12 cellular contexts compared by ENCODE assay signal in the genomic region with DNA sequence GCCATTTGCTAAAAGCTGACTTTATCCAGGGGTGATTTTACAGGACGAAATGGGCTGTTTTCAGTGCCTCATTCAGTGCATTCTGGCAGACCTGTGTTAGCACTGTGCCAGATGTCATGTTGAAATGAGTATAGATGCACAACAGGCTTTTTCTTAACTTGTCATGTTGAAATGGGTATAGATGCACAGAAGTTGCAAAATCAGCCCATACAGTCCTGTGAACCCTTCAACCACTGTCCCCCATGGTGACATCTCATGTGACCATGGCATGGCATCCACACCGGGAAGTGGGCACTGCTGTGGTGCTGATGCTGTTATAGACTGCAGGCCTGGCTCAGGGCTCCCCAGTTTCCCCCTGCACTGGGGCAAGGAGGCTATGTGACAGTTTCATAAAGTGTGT. TPM values are rescaled to one million over a fixed set of nuclear protein-coding genes. Genes with fewer than 3 reads are reported as not detected.
A peak's percentile ranks its signal among the peaks of the same experiment; 100 is the strongest.
DNase-seq lines count a peak whose midpoint lies in the region; ATAC-seq and TF ChIP-seq lines count a peak whose summit lies in the region.
"Had no signal": no experiment of that assay in that cellular context is flagged by ENCODE, and none has a peak within 500 bp of the region (broad histone marks: within the 10 kb centered on the region; RNA-seq: fewer than 3 reads in every experiment).

No MANE protein-coding gene starts in this region.

- H3K27ac Mint-ChIP-seq in CD14-positive monocyte (peak overlapping the region; percentile 91 to 97 (median 95)), HFFc6 (peak overlapping the region; percentile 85), nephron progenitor cell (no peak overlapping the region)
- H3K27ac Mint-ChIP-seq in activated T-helper 17 cell treated with anti-CD3 and anti-CD28 coated beads, Interleukin-2, amount 50 U/mL, for 72 hours = peak overlapping the region; percentile 30

- no peak overlapping the region for H3K4me3 ChIP-seq in body of pancreas
- H3K4me3 ChIP-seq: cardiac muscle cell had no signal

- no peak for ATAC-seq in activated T-helper 17 cell treated with anti-CD3 and anti-CD28 coated beads, Interleukin-2, amount 50 U/mL, for 72 hours (replicated peaks)
- ATAC-seq in HG02763 (IDR thresholded peaks at IDR 0.05; ENCODE audit: unreplicated experiment) (no peak), body of pancreas (no peak)

- H3K27ac ChIP-seq in body of pancreas = no peak overlapping the region
- H3K27ac ChIP-seq: cardiac muscle cell had no signal

- H3K4me3 Mint-ChIP-seq in CD14-positive monocyte = peak overlapping the region; percentile 50 to 80
- H3K4me3 Mint-ChIP-seq in HFFc6 = peak overlapping the region; percentile 70
- H3K4me3 Mint-ChIP-seq in activated T-helper 17 cell treated with anti-CD3 and anti-CD28 coated beads, Interleukin-2, amount 50 U/mL, for 72 hours = peak overlapping the region; percentile 85
- H3K4me3 Mint-ChIP-seq in nephron progenitor cell = peak overlapping the region; percentile 36

- H3K27me3 Mint-ChIP-seq in CD14-positive monocyte (ENCODE audit: low read depth in 3 of 3) (no peaks in the 10 kb centered on the region), HFFc6 (ENCODE audit: insufficient read depth) (peaks cover 3% of the 10 kb centered on the region), nephron progenitor cell (ENCODE audit: low read depth, poor library complexity) (peaks cover 4% of the 10 kb centered on the region)
- H3K27me3 Mint-ChIP-seq in activated T-helper 17 cell treated with anti-CD3 and anti-CD28 coated beads, Interleukin-2, amount 50 U/mL, for 72 hours = no peaks in the 10 kb centered on the region

- H3K9me3 ChIP-seq in body of pancreas = no peaks in the 10 kb centered on the region

- WGBS in body of pancreas, 2 donors = 33 to 61% methylated on average over 2 of the region's 2 CpGs

- no peaks in the 10 kb centered on the region for H3K9me3 Mint-ChIP-seq in CD14-positive monocyte
- no peaks in the 10 kb centered on the region for H3K9me3 Mint-ChIP-seq in HFFc6
- no peaks in the 10 kb centered on the region for H3K9me3 Mint-ChIP-seq in activated T-helper 17 cell treated with anti-CD3 and anti-CD28 coated beads, Interleukin-2, amount 50 U/mL, for 72 hours
- H3K9me3 Mint-ChIP-seq in nephron progenitor cell = no peaks in the 10 kb centered on the region

- intact Hi-C loops in CD14-positive monocyte (cut with micrococcal nuclease) = loop anchor here in 1 of 2 donors (5.0 kb wide), 1 partner anchor 48 kb away; the partner anchor contains the start of gene SLC25A22
- intact Hi-C loops in body of pancreas (cut with DNase I) = no loop called here

- TF ChIP-seq CTCF in CD14-positive monocyte (IDR thresholded peaks at IDR 0.05) (no peak), HFFc6 (IDR thresholded peaks at IDR 0.05) (no peak), nephron progenitor cell (IDR thresholded peaks at IDR 0.05) (no peak), body of pancreas (IDR thresholded peaks at IDR 0.05) (no peak)

- TF ChIP-seq POLR2A in body of pancreas (IDR thresholded peaks at IDR 0.05) = no peak

- H3K27me3 ChIP-seq in body of pancreas = no peaks in the 10 kb centered on the region
- H3K27me3 ChIP-seq: cardiac muscle cell had no signal

- no peaks in the 10 kb centered on the region for H3K36me3 ChIP-seq in body of pancreas (replicated peaks in 1 of 2; ENCODE audit: insufficient read depth in 1 of 2, low read depth in 2 of 2)
- H3K36me3 ChIP-seq: cardiac muscle cell had no signal

- DNase-seq in CD14-positive monocyte (ENCODE audit: low spot score) (peak; percentile 77), HFFc6 (no peak), nephron progenitor cell (no peak), NCI-H2107 (lab: John Stamatoyannopoulos, UW) (no peak), body of pancreas (no peak)
- no peak for DNase-seq in activated CD8-positive, alpha-beta memory T cell treated with anti-CD3 and anti-CD28 coated beads, Interleukin-2, amount 50 U/mL, for 4 hours
- DNase-seq: NCI-H2171 treated with DMSO at 0.1 percent for 48 hours, posterior cingulate gyrus, Right ventricle myocardium superior had no signal

- H3K36me3 Mint-ChIP-seq in CD14-positive monocyte (peaks cover 8 to 29% of the 10 kb centered on the region in 2 donors), HFFc6 (ENCODE audit: low read depth) (peaks cover 11% of the 10 kb centered on the region; the same call in 1 of the 2 replicates), nephron progenitor cell (ENCODE audit: low read depth) (peaks cover 9% of the 10 kb centered on the region)
- no peaks in the 10 kb centered on the region for H3K36me3 Mint-ChIP-seq in activated T-helper 17 cell treated with anti-CD3 and anti-CD28 coated beads, Interleukin-2, amount 50 U/mL, for 72 hours (ENCODE audit: low read depth)

- H3K4me1 ChIP-seq in body of pancreas = peaks cover 31% of the 10 kb centered on the region

- peaks cover 38% of the 10 kb centered on the region for H3K4me1 Mint-ChIP-seq in CD14-positive monocyte
- H3K4me1 Mint-ChIP-seq in HFFc6 (ENCODE audit: low read depth) = peaks cover 19% of the 10 kb centered on the region
- H3K4me1 Mint-ChIP-seq in activated T-helper 17 cell treated with anti-CD3 and anti-CD28 coated beads, Interleukin-2, amount 50 U/mL, for 72 hours = no peaks in the 10 kb centered on the region
- H3K4me1 Mint-ChIP-seq in nephron progenitor cell = peaks cover 21% of the 10 kb centered on the region

RNA-seq across cellular contexts. Expression of gene TALDO1, which starts 2.5 kb away (rescaled TPM):
- polyA plus RNA-seq in CD14-positive monocyte = 1,000 to 10,000 TPM; 1,224 to 1,249 TPM
- total RNA-seq in HFFc6 (2021; fragmentation: NEBNext Ultra II Directional; extraction: Animal tissue kit (Norgen Biotek cat#: 25700)) = 100 to 1,000 TPM; 230 to 351 (median 300) TPM
- 100 to 1,000 TPM; 131 to 255 TPM for total RNA-seq in activated T-helper 17 cell treated with anti-CD3 and anti-CD28 coated beads, Interleukin-2, amount 50 U/mL, for 72 hours
- total RNA-seq in body of pancreas = 100 to 1,000 TPM in 1 of 2 donors, 10 to 100 TPM in 1; 78.9 to 119 TPM

RNA-seq across cellular contexts. Expression of gene GATD1, which starts 27.6 kb away (rescaled TPM):
- polyA plus RNA-seq in CD14-positive monocyte = 1 to 10 TPM; 4.5 to 4.6 TPM
- 10 to 100 TPM; 61.0 to 72.7 (median 68.1) TPM for total RNA-seq in HFFc6 (2021; fragmentation: NEBNext Ultra II Directional; extraction: Animal tissue kit (Norgen Biotek cat#: 25700))
- total RNA-seq in activated T-helper 17 cell treated with anti-CD3 and anti-CD28 coated beads, Interleukin-2, amount 50 U/mL, for 72 hours = 10 to 100 TPM; 42.3 to 60.9 TPM
- total RNA-seq in body of pancreas = 10 to 100 TPM; 14.0 to 28.7 TPM

RNA-seq across cellular contexts. Expression of gene CEND1, which starts 40.2 kb away (rescaled TPM):
- polyA plus RNA-seq in CD14-positive monocyte = not detected
- total RNA-seq in HFFc6 (2021; fragmentation: NEBNext Ultra II Directional; extraction: Animal tissue kit (Norgen Biotek cat#: 25700)) = 10 to 100 TPM in 5 of 6 experiments, 1 to 10 TPM in 1; 8.2 to 12.2 (median 11.0) TPM
- 1 to 10 TPM; 1.2 to 3.9 TPM for total RNA-seq in activated T-helper 17 cell treated with anti-CD3 and anti-CD28 coated beads, Interleukin-2, amount 50 U/mL, for 72 hours
- under 1 TPM in 1 of 2 donors, not detected in 1; 0.78 TPM for total RNA-seq in body of pancreas

RNA-seq across cellular contexts. Expression of gene EPS8L2, which starts 43.7 kb away (rescaled TPM):
- polyA plus RNA-seq in CD14-positive monocyte = not detected
- 10 to 100 TPM; 55.5 to 70.1 (median 65.1) TPM for total RNA-seq in HFFc6 (2021; fragmentation: NEBNext Ultra II Directional; extraction: Animal tissue kit (Norgen Biotek cat#: 25700))
- 10 to 100 TPM; 23.6 to 34.6 TPM for total RNA-seq in activated T-helper 17 cell treated with anti-CD3 and anti-CD28 coated beads, Interleukin-2, amount 50 U/mL, for 72 hours
- total RNA-seq in body of pancreas = 100 to 1,000 TPM; 126 to 153 TPM

RNA-seq across cellular contexts. Expression of gene SLC25A22, which starts 48.4 kb away (rescaled TPM):
- 1 to 10 TPM; 4.4 to 5.6 TPM for polyA plus RNA-seq in CD14-positive monocyte
- 10 to 100 TPM; 39.7 to 47.3 (median 42.9) TPM for total RNA-seq in HFFc6 (2021; fragmentation: NEBNext Ultra II Directional; extraction: Animal tissue kit (Norgen Biotek cat#: 25700))
- total RNA-seq in activated T-helper 17 cell treated with anti-CD3 and anti-CD28 coated beads, Interleukin-2, amount 50 U/mL, for 72 hours = 10 to 100 TPM; 27.9 to 62.2 TPM
- 10 to 100 TPM; 55.8 to 69.5 TPM for total RNA-seq in body of pancreas
